Comparison of ENCODE assay signal across 1 cellular context in the genomic region with DNA sequence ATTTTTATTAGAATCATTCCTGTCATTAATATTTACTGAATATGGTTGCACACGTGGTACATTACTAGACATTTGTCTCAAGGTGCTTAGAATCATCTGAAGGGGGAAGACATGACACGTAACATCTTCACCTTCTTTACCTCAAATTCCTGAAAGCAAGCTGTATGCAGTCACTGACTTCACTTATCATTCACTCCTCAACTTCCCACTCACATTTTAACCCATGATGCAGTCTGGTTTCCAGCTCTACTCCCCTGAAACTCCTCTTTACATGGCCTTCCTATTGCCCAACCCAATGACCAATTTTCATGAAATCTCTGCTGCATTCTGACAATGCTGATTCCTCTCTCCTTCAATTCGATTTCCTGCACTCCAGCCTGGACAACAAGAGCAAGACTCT.
TF ChIP-seq lines count a peak whose summit lies in the region.

No MANE protein-coding gene starts in this region.

TF ChIP-seq in K562, 482 proteins besides CTCF, POLR2A, EP300 and RAD21:
- TF ChIP-seq POLR2B (IDR thresholded peaks at IDR 0.05; ENCODE audit: low read depth, partially characterized antibody) (no peak), ZNF184 (CRISPR knock-in tag; IDR thresholded peaks at IDR 0.05) (no peak)
- TF ChIP-seq, protein P1, sequence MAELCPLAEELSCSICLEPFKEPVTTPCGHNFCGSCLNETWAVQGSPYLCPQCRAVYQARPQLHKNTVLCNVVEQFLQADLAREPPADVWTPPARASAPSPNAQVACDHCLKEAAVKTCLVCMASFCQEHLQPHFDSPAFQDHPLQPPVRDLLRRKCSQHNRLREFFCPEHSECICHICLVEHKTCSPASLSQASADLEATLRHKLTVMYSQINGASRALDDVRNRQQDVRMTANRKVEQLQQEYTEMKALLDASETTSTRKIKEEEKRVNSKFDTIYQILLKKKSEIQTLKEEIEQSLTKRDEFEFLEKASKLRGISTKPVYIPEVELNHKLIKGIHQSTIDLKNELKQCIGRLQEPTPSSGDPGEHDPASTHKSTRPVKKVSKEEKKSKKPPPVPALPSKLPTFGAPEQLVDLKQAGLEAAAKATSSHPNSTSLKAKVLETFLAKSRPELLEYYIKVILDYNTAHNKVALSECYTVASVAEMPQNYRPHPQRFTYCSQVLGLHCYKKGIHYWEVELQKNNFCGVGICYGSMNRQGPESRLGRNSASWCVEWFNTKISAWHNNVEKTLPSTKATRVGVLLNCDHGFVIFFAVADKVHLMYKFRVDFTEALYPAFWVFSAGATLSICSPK (IDR thresholded peaks at IDR 0.05; ENCODE audit: borderline replicate concordance): no peak
